ENCODE assay signal across 1 cellular context in genomic region chr20:10370091-10370887, GRCh38.
TF ChIP-seq lines count a peak whose summit lies in the region.

No MANE protein-coding gene starts in this region.

TF ChIP-seq in HepG2, 621 proteins besides CTCF, POLR2A, EP300 and RAD21 (continued from another document and continues in another):
- TF ChIP-seq AFF4 (CRISPR knock-in tag; IDR thresholded peaks at IDR 0.05) = no peak; the same call in 1 of the 2 replicates
- TF ChIP-seq MNT (IDR thresholded peaks at IDR 0.05) = no peak
- no peak for TF ChIP-seq MTF2 (CRISPR knock-in tag; IDR thresholded peaks at IDR 0.05; ENCODE audit: borderline replicate concordance)
- no peak for TF ChIP-seq THYN1 (CRISPR knock-in tag; IDR thresholded peaks at IDR 0.05; ENCODE audit: borderline replicate concordance, low read depth)
- no peak for TF ChIP-seq ZNF276 (CRISPR knock-in tag; IDR thresholded peaks at IDR 0.05; ENCODE audit: low read depth)
- no peak for TF ChIP-seq ZNF720 (CRISPR knock-in tag; IDR thresholded peaks at IDR 0.05)
- no peak for TF ChIP-seq ZNF441 (CRISPR knock-in tag; IDR thresholded peaks at IDR 0.05; ENCODE audit: borderline replicate concordance)
- TF ChIP-seq BCL3 (CRISPR knock-in tag; IDR thresholded peaks at IDR 0.05) = no peak
- no peak for TF ChIP-seq ZMAT5 (CRISPR knock-in tag; IDR thresholded peaks at IDR 0.05; ENCODE audit: borderline replicate concordance, low read depth)
- TF ChIP-seq ZNF782 (CRISPR knock-in tag; IDR thresholded peaks at IDR 0.05; ENCODE audit: borderline replicate concordance) = no peak
- TF ChIP-seq FOXK2 (IDR thresholded peaks at IDR 0.05) = no peak
- TF ChIP-seq CREBL2 (CRISPR knock-in tag; IDR thresholded peaks at IDR 0.05; ENCODE audit: borderline replicate concordance) = no peak
- no peak for TF ChIP-seq ZNF430 (CRISPR knock-in tag; IDR thresholded peaks at IDR 0.05)
- TF ChIP-seq ZNF251 (CRISPR knock-in tag; IDR thresholded peaks at IDR 0.05) = no peak
- TF ChIP-seq ZNF614 (CRISPR knock-in tag; IDR thresholded peaks at IDR 0.05; ENCODE audit: borderline replicate concordance) = peak; percentile 93
- TF ChIP-seq SNRNP70 (IDR thresholded peaks at IDR 0.05; ENCODE audit: low read depth, low read length) = no peak
- no peak for TF ChIP-seq IRF1 (CRISPR knock-in tag; IDR thresholded peaks at IDR 0.05; ENCODE audit: low read depth)
- TF ChIP-seq KMT2A (CRISPR knock-in tag; IDR thresholded peaks at IDR 0.05) = peak; percentile 58; the same call in 1 of the 2 replicates
- peak; percentile 88 for TF ChIP-seq ZGPAT (CRISPR knock-in tag; IDR thresholded peaks at IDR 0.05)
- 0 out of 2 replicates have a peak, but pooled peaks have one; percentile 9 for TF ChIP-seq ZFP90 (CRISPR knock-in tag; IDR thresholded peaks at IDR 0.05; ENCODE audit: borderline replicate concordance)
- TF ChIP-seq FIP1L1 (IDR thresholded peaks at IDR 0.05; ENCODE audit: borderline replicate concordance, insufficient read depth, low read depth, low read length) = no peak
- no peak for TF ChIP-seq MXD3 (CRISPR knock-in tag; IDR thresholded peaks at IDR 0.05)
- TF ChIP-seq ZSCAN31 (CRISPR knock-in tag; IDR thresholded peaks at IDR 0.05; ENCODE audit: low read depth) = no peak
- peak; percentile 91 for TF ChIP-seq RXRB (CRISPR knock-in tag; IDR thresholded peaks at IDR 0.05; ENCODE audit: borderline replicate concordance)
- no peak for TF ChIP-seq SRSF4 (IDR thresholded peaks at IDR 0.05; ENCODE audit: low read depth, low read length, poor library complexity, severe bottlenecking)
- no peak for TF ChIP-seq ZNF589 (CRISPR knock-in tag; conservative IDR thresholded peaks at IDR 0.05)
- no peak for TF ChIP-seq NAIF1 (CRISPR knock-in tag; IDR thresholded peaks at IDR 0.05; ENCODE audit: borderline replicate concordance)
- TF ChIP-seq ZFAT (CRISPR knock-in tag; conservative IDR thresholded peaks at IDR 0.05) = no peak
- TF ChIP-seq HNRNPL (IDR thresholded peaks at IDR 0.05; ENCODE audit: low read depth, low read length) = no peak
- TF ChIP-seq ZNF12 (CRISPR knock-in tag; IDR thresholded peaks at IDR 0.05) = no peak
- peak; percentile 89 for TF ChIP-seq ZKSCAN8 (CRISPR knock-in tag; IDR thresholded peaks at IDR 0.05; ENCODE audit: borderline replicate concordance)
- TF ChIP-seq ZNF75D (CRISPR knock-in tag; IDR thresholded peaks at IDR 0.05; ENCODE audit: borderline replicate concordance) = no peak
- no peak for TF ChIP-seq ZNF780A (CRISPR knock-in tag; IDR thresholded peaks at IDR 0.05)
- no peak for TF ChIP-seq NR3C1 (CRISPR knock-in tag; IDR thresholded peaks at IDR 0.05)
- TF ChIP-seq SCMH1 (CRISPR knock-in tag; IDR thresholded peaks at IDR 0.05; ENCODE audit: borderline replicate concordance) = no peak
- TF ChIP-seq ZNF253 (CRISPR knock-in tag; IDR thresholded peaks at IDR 0.05; ENCODE audit: borderline replicate concordance) = no peak
- no peak for TF ChIP-seq ZFP36 (IDR thresholded peaks at IDR 0.05; ENCODE audit: borderline replicate concordance, low read depth, low read length, partially characterized antibody)
- peak; percentile 95 for TF ChIP-seq HNF1B (CRISPR knock-in tag; IDR thresholded peaks at IDR 0.05)
- TF ChIP-seq CAMTA2 (CRISPR knock-in tag; IDR thresholded peaks at IDR 0.05; ENCODE audit: borderline replicate concordance) = no peak
- TF ChIP-seq MEF2D (CRISPR knock-in tag; IDR thresholded peaks at IDR 0.05) = peak; percentile 47; the same call in 1 of the 2 replicates
- TF ChIP-seq TMF1 (CRISPR knock-in tag; IDR thresholded peaks at IDR 0.05; ENCODE audit: low read depth) = no peak
- no peak for TF ChIP-seq E2F5 (CRISPR knock-in tag; conservative IDR thresholded peaks at IDR 0.05)
- no peak for TF ChIP-seq ZNF367 (CRISPR knock-in tag; IDR thresholded peaks at IDR 0.05; ENCODE audit: borderline replicate concordance)
- TF ChIP-seq ONECUT2 (CRISPR knock-in tag; IDR thresholded peaks at IDR 0.05) = peak; percentile 98
- TF ChIP-seq SRF (IDR thresholded peaks at IDR 0.05; ENCODE audit: low read depth, low read length) = peak; percentile 79
- TF ChIP-seq NFE2L2 (IDR thresholded peaks at IDR 0.05; ENCODE audit: low read length) = no peak
- TF ChIP-seq TEF (CRISPR knock-in tag; IDR thresholded peaks at IDR 0.05) = no peak; the same call in 1 of the 2 replicates
- peak; percentile 98 for TF ChIP-seq ZBTB37 (CRISPR knock-in tag; IDR thresholded peaks at IDR 0.05)
- TF ChIP-seq PHF21A (CRISPR knock-in tag; IDR thresholded peaks at IDR 0.05) = peak; percentile 93
- TF ChIP-seq U2AF2 (IDR thresholded peaks at IDR 0.05; ENCODE audit: low read depth, low read length) = no peak
- TF ChIP-seq ZNF547 (CRISPR knock-in tag; IDR thresholded peaks at IDR 0.05) = peak; percentile 64; the same call in 1 of the 2 replicates
- peak; percentile 65 for TF ChIP-seq ATF7 (IDR thresholded peaks at IDR 0.05)
- TF ChIP-seq ATF7 (CRISPR knock-in tag; IDR thresholded peaks at IDR 0.05) = no peak; the same call in 1 of the 2 replicates
- TF ChIP-seq GABPB1 (CRISPR knock-in tag; IDR thresholded peaks at IDR 0.05) = no peak
